ENCODE assay signal across 8 cellular contexts in genomic region chr12:118781692-118782091, GRCh38.
"Had no signal": no experiment of that assay in that cellular context is flagged by ENCODE, and none has a peak within 500 bp of the region (broad histone marks: within the 10 kb centered on the region; RNA-seq: fewer than 3 reads in every experiment).

No MANE protein-coding gene starts in this region.

- H3K27ac ChIP-seq: GM23248 had no signal

- H3K9me3 Mint-ChIP-seq: H9 had no signal

- H3K4me3 Mint-ChIP-seq: H9 had no signal

- H3K4me3 ChIP-seq: GM23248 had no signal

- H3K27ac Mint-ChIP-seq: H9 had no signal

- DNase-seq: GM23248, H9, HCEC 1CT, IMR-90, KBM-7 had no signal

- H3K9ac ChIP-seq: GM23248 had no signal

- FAIRE-seq: H1, H54, HTR-8/SVneo had no signal
